ENCODE assay signal across 30 cellular contexts in genomic region chr13:105827074-105827473, GRCh38.
"Had no signal": no experiment of that assay in that cellular context is flagged by ENCODE, and none has a peak within 500 bp of the region (broad histone marks: within the 10 kb centered on the region; RNA-seq: fewer than 3 reads in every experiment).

No MANE protein-coding gene starts in this region.

- H3K4me3 ChIP-seq: neural progenitor cell, pancreas, prostate gland, right atrium auricular region, right lobe of liver, sigmoid colon, stomach, suprapubic skin, testis, tibial artery, transverse colon, upper lobe of right lung, uterus had no signal

- H3K36me3 Mint-ChIP-seq: naive B cell; natural killer cell; stimulated activated effector memory CD8-positive, alpha-beta T cell treated with anti-CD3 and anti-CD28 coated beads, Interleukin-12 subunit alpha, Interleukin-12 subunit beta, amount 100 ng/mL, for 72 hours; type B pancreatic cell had no signal

- DNase-seq: naive B cell; natural killer cell; nucleus accumbens; pancreas; retina; right lobe of liver; sigmoid colon; small intestine; stimulated activated CD4-positive, alpha-beta T cell treated with anti-CD3 and anti-CD28 coated beads, Interleukin-15, amount 100 ng/mL, for 24 hours; stimulated activated CD4-positive, alpha-beta T cell treated with anti-CD3 and anti-CD28 coated beads, Interleukin-2, amount 100 ng/mL, for 24 hours; stimulated activated CD4-positive, alpha-beta T cell treated with anti-CD3 and anti-CD28 coated beads, Interleukin-2, amount 100 ng/mL, for 48 hours; stimulated activated CD4-positive, alpha-beta T cell treated with anti-CD3 and anti-CD28 coated beads, Interleukin-4, amount 100 ng/mL, for 24 hours; stimulated activated naive B cell treated with anti-CD40 and anti-IgM and Interleukin-4, amounts not matched to agents 10 μg/mL and 1 μg/mL and 100 μg/mL, for 72 hours; stimulated activated naive CD4-positive, alpha-beta T cell treated with Interleukin-2 at 50 U/mL for 16 hours; stomach; substantia nigra; testis; tibial artery; transverse colon; upper lobe of right lung; uterus had no signal

- H3K4me1 ChIP-seq: neural progenitor cell, pancreas, prostate gland, right atrium auricular region, right lobe of liver, sigmoid colon, stomach, testis, tibial artery, transverse colon, upper lobe of right lung, uterus had no signal

- H3K9me3 Mint-ChIP-seq: nephron had no signal

- H3K27me3 Mint-ChIP-seq: naive B cell; stimulated activated naive B cell treated with anti-CD40 and anti-IgM and Interleukin-4, amounts not matched to agents 10 μg/mL and 1 μg/mL and 100 μg/mL, for 72 hours; stimulated activated naive CD8-positive, alpha-beta T cell treated with anti-CD3 and anti-CD28 coated beads, Interleukin-15, Interleukin-2, amounts not matched to agents 100 ng/mL and 50 ng/mL, for 24 hours; type B pancreatic cell had no signal

- ATAC-seq: natural killer cell; pancreas; right lobe of liver; stimulated activated effector memory CD8-positive, alpha-beta T cell treated with anti-CD3 and anti-CD28 coated beads, Interleukin-12 subunit alpha, Interleukin-12 subunit beta, amount 100 ng/mL, for 72 hours; stimulated activated naive B cell treated with anti-CD40 and anti-IgM and Interleukin-4, amounts not matched to agents 10 μg/mL and 1 μg/mL and 100 μg/mL, for 72 hours; upper lobe of right lung had no signal

- H3K9ac ChIP-seq: neural progenitor cell had no signal

- H3K4me3 Mint-ChIP-seq: naive B cell; natural killer cell; nephron; neural progenitor cell; stimulated activated effector memory CD8-positive, alpha-beta T cell treated with anti-CD3 and anti-CD28 coated beads, Interleukin-12 subunit alpha, Interleukin-12 subunit beta, amount 100 ng/mL, for 72 hours; stimulated activated naive B cell treated with anti-CD40 and anti-IgM and Interleukin-4, amounts not matched to agents 10 μg/mL and 1 μg/mL and 100 μg/mL, for 72 hours; stimulated activated naive CD8-positive, alpha-beta T cell treated with anti-CD3 and anti-CD28 coated beads, Interleukin-15, Interleukin-2, amounts not matched to agents 100 ng/mL and 50 ng/mL, for 24 hours; type B pancreatic cell had no signal

- H3K9me3 ChIP-seq: neutrophil, pancreas, prostate gland, right atrium auricular region, right lobe of liver, sigmoid colon, stomach, suprapubic skin, testis, tibial artery, transverse colon, upper lobe of right lung, uterus had no signal

- H3K36me3 ChIP-seq: neural progenitor cell, neutrophil, pancreas, prostate gland, right atrium auricular region, right lobe of liver, sigmoid colon, stomach, suprapubic skin, tibial artery, transverse colon, upper lobe of right lung, uterus had no signal

- H3K4me1 Mint-ChIP-seq: naive B cell; natural killer cell; nephron; neural progenitor cell; stimulated activated effector memory CD8-positive, alpha-beta T cell treated with anti-CD3 and anti-CD28 coated beads, Interleukin-12 subunit alpha, Interleukin-12 subunit beta, amount 100 ng/mL, for 72 hours had no signal

- H3K27ac Mint-ChIP-seq: natural killer cell; nephron; neural progenitor cell; stimulated activated effector memory CD8-positive, alpha-beta T cell treated with anti-CD3 and anti-CD28 coated beads, Interleukin-12 subunit alpha, Interleukin-12 subunit beta, amount 100 ng/mL, for 72 hours; stimulated activated naive B cell treated with anti-CD40 and anti-IgM and Interleukin-4, amounts not matched to agents 10 μg/mL and 1 μg/mL and 100 μg/mL, for 72 hours; stimulated activated naive CD8-positive, alpha-beta T cell treated with anti-CD3 and anti-CD28 coated beads, Interleukin-15, Interleukin-2, amounts not matched to agents 100 ng/mL and 50 ng/mL, for 24 hours; type B pancreatic cell had no signal

- H3K27me3 ChIP-seq: neural progenitor cell, neutrophil, pancreas, right atrium auricular region, right lobe of liver, sigmoid colon, stomach, suprapubic skin, testis, tibial artery, transverse colon, upper lobe of right lung, uterus had no signal

- H3K27ac ChIP-seq: neural progenitor cell, neutrophil, pancreas, prostate gland, right atrium auricular region, right lobe of liver, sigmoid colon, stomach, suprapubic skin, testis, tibial artery, transverse colon, upper lobe of right lung, uterus had no signal
